10 cellular contexts compared by ENCODE assay signal in the genomic region with DNA sequence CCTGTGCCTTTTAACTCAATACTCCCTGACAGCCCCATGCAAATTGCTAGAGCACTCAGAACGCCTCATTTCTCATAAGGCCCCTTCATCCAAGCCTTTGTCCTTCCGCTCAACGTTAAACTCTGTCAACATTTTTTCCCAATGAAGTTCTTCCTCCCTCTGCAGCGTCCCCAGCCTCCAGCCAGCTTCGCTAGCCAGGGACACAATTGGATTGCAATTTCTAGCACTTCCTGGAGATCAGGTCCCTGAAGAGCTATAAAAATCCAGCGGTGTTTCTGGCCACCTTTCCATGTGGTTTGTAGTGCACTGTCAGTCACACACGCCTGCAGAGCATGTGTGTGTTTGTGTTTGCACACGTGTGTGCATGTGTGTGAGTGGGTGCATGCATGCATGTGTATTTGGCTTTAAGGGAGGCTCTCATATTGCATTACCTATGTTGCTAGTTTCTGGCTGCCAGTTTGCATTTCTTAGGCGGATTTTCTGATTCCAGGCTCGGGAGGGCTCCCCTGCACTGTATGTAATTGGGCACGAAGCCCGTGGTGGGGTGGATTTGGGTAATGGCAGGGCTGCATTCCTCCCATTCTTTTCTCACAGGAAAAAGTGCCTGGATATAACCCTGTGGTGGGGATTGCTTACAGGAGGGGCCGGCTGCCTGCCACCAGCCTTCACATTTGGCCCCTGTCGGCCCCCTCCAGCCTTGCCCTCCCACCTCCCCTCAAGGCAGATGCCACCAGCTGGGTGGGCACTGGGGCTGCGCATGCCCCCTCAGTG.
A peak's percentile ranks its signal among the peaks of the same experiment; 100 is the strongest.
DNase-seq lines count a peak whose midpoint lies in the region; ATAC-seq and TF ChIP-seq lines count a peak whose summit lies in the region.
"Had no signal": no experiment of that assay in that cellular context is flagged by ENCODE, and none has a peak within 500 bp of the region (broad histone marks: within the 10 kb centered on the region; RNA-seq: fewer than 3 reads in every experiment).

No MANE protein-coding gene starts in this region.

- H3K23ac ChIP-seq in mesenchymal stem cell (ENCODE audit: low read length in 2 of 2) = no peak overlapping the region

- H3K4me2 ChIP-seq in mesenchymal stem cell (ENCODE audit: low read length, poor library complexity, severe bottlenecking) = peak overlapping the region; percentile 54

- no peak overlapping the region for H2BK15ac ChIP-seq in mesenchymal stem cell (ENCODE audit: low read depth, poor library complexity, severe bottlenecking)

- H3K36me3 ChIP-seq in ectodermal cell (ENCODE audit: control insufficient read depth, insufficient read depth, low read length) (no peaks in the 10 kb centered on the region), mesenchymal stem cell (ENCODE audit: control insufficient read depth in 1 of 2, insufficient read depth in 2 of 2, low read depth in 1 of 2, low read length in 2 of 2) (peaks cover 0 to 11% of the 10 kb centered on the region in 2 experiments)
- H3K36me3 ChIP-seq: MG63 had no signal

- no peak overlapping the region for H3K9ac ChIP-seq in mesenchymal stem cell (ENCODE audit: low read length)

- H3K27ac ChIP-seq in AG04450 (ENCODE audit: low read depth, low read length) = peak overlapping the region; percentile 52
- peak overlapping the region; percentile 9 for H3K27ac ChIP-seq in ectodermal cell (ENCODE audit: insufficient read depth, low read depth, low read length, poor library complexity, severe bottlenecking)
- peak overlapping the region; percentile 38 for H3K27ac ChIP-seq in mesenchymal stem cell (ENCODE audit: low read length, poor library complexity, severe bottlenecking)
- H3K27ac ChIP-seq: right lobe of liver had no signal

- H2AFZ ChIP-seq in mesenchymal stem cell (ENCODE audit: low read depth, low read length) = no peak overlapping the region

- peak overlapping the region; percentile 21 to 82 for H3K18ac ChIP-seq in mesenchymal stem cell (ENCODE audit: low read depth in 1 of 2, low read length in 2 of 2)

- no peak for TF ChIP-seq CTCF in AG04450 (IDR thresholded peaks at IDR 0.05; ENCODE audit: low read depth, low read length)

- H3K4me3 ChIP-seq in AG04450 (ENCODE audit: low read depth, low read length) (no peak overlapping the region), ectodermal cell (ENCODE audit: insufficient read depth, low read depth, low read length) (no peak overlapping the region), mesenchymal stem cell (ENCODE audit: insufficient read depth in 1 of 2, low read depth in 1 of 2, low read length in 2 of 2) (peak overlapping the region in 1 of 2 experiments; percentile 18)
- H3K4me3 ChIP-seq: MG63, right lobe of liver had no signal

- H3K9me3 ChIP-seq in AG04450 (ENCODE audit: control insufficient read depth, insufficient read depth, low read length) (no peaks in the 10 kb centered on the region), ectodermal cell (ENCODE audit: control insufficient read depth, low read length) (no peaks in the 10 kb centered on the region), mesenchymal stem cell (ENCODE audit: control insufficient read depth, low read length) (no peaks in the 10 kb centered on the region)
- H3K9me3 ChIP-seq: MG63, right lobe of liver had no signal

- H3K27me3 ChIP-seq in AG04450 (ENCODE audit: control insufficient read depth, insufficient read depth, low read length) (no peaks in the 10 kb centered on the region), ectodermal cell (ENCODE audit: control insufficient read depth, insufficient read depth, low read length, poor library complexity, severe bottlenecking) (no peaks in the 10 kb centered on the region), mesenchymal stem cell (ENCODE audit: control insufficient read depth in 1 of 2, insufficient read depth in 1 of 2, low read length in 2 of 2) (peaks cover 0 to 25% of the 10 kb centered on the region in 2 experiments)
- H3K27me3 ChIP-seq: MG63, right lobe of liver had no signal

- no peak overlapping the region for H2BK120ac ChIP-seq in mesenchymal stem cell (ENCODE audit: low read depth, low read length)

- peaks cover 37% of the 10 kb centered on the region for H3K79me1 ChIP-seq in mesenchymal stem cell (replicated peaks; ENCODE audit: low read length, poor library complexity, severe bottlenecking)

- DNase-seq in AG04450 (ENCODE audit: low read depth, low spot score) = no peak
- peak; percentile 30 for DNase-seq in NCI-H1092 (lab: John Stamatoyannopoulos, UW)
- peak; percentile 45 for DNase-seq in mesenchymal stem cell
- no peak for DNase-seq in HK-2 (ENCODE audit: unreplicated experiment)

- H4K91ac ChIP-seq in mesenchymal stem cell (ENCODE audit: low read length) = no peak overlapping the region

- peak overlapping the region in 1 of 2 experiments; percentile 85 for H2BK12ac ChIP-seq in mesenchymal stem cell (ENCODE audit: low read length in 2 of 2)

- WGBS in ectodermal cell, 2 experiments = 45 to 49% methylated on average over 15 of the region's 15 CpGs
- WGBS in mesenchymal stem cell = 31% methylated on average over 12 of the region's 15 CpGs

- H2AK5ac ChIP-seq in mesenchymal stem cell (ENCODE audit: low read length, severe bottlenecking) = peak overlapping the region; percentile 25

- H3K4me1 ChIP-seq in ectodermal cell (ENCODE audit: control insufficient read depth, insufficient read depth, low read length) (peaks cover 39% of the 10 kb centered on the region), mesenchymal stem cell (ENCODE audit: control insufficient read depth, insufficient read depth, low read depth, low read length) (peaks cover 38% of the 10 kb centered on the region)

- H2BK5ac ChIP-seq in mesenchymal stem cell (ENCODE audit: low read depth, low read length, poor library complexity, severe bottlenecking) = no peak overlapping the region

- CTCF ChIA-PET in AG04450 (lab: Charles Lee) = interaction anchor here (0.6 to 2.1 kb wide), 3 partner anchors 52 to 416 kb away, joined by 3 to 8 read pairs (median 5); no protein-coding TSS in a partner anchor

- H3K4ac ChIP-seq in mesenchymal stem cell (ENCODE audit: low read depth in 1 of 2, low read length in 2 of 2) = no peak overlapping the region

- peak overlapping the region; percentile 19 for H4K8ac ChIP-seq in mesenchymal stem cell (ENCODE audit: low read length)

- H3K14ac ChIP-seq in mesenchymal stem cell (ENCODE audit: low read length in 2 of 2) = peak overlapping the region in 1 of 2 experiments; percentile 12

- ATAC-seq in activated CD4-positive, CD25-positive, alpha-beta regulatory T cell treated with anti-CD3 and anti-CD28 coated beads, Interleukin-2, amount 50 U/mL, for 24 hours = no peak
- no peak for ATAC-seq in HG03039 (IDR thresholded peaks at IDR 0.05; ENCODE audit: unreplicated experiment)
- no peak for ATAC-seq in HG02763 (IDR thresholded peaks at IDR 0.05; ENCODE audit: unreplicated experiment)

- POLR2A ChIA-PET in AG04450 (lab: Yijun Ruan, JAX) = no interaction called here

Comparison
In these comparisons a context has a peak if more than half of its experiments do, and no peak if none do; other contexts are left out.
1. DNase-seq: peak in NCI-H1092 (single experiment) and mesenchymal stem cell (single experiment); none in AG04450 (single experiment) and HK-2 (single experiment).
2. Peak in every context shown above with its lines, with median percentiles within 50 percentile points of each other: H3K27ac ChIP-seq.